ENCODE assay signal across 19 cellular contexts in the genomic region with DNA sequence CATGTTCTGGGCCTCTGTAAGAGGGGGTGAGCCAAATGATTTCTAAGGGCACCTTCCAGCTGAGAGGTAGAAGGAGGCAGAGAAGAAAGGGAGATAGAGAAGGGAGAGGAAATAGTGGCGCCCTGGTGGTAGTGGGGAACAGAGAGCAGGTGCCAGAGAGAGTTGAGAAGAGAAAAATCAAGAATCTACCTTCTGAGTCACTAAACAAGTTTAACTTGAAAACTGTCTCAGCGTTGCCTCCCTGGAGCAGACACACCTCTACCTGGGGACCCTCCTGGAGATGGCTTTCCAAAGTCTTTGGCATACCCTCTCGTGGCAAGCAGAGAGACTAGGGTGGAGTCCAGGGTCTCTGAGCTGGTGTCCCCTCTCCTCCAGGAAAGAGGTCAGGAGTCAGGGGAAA. TPM values are rescaled to one million over a fixed set of nuclear protein-coding genes. Genes with fewer than 3 reads are reported as not detected.
DNase-seq lines count a peak whose midpoint lies in the region; ATAC-seq and TF ChIP-seq lines count a peak whose summit lies in the region.
"Had no signal": no experiment of that assay in that cellular context is flagged by ENCODE, and none has a peak within 500 bp of the region (broad histone marks: within the 10 kb centered on the region; RNA-seq: fewer than 3 reads in every experiment).

No MANE protein-coding gene starts in this region.

- H3K4me1 Mint-ChIP-seq in activated T-cell treated with anti-CD3 and anti-CD28 coated beads, Interleukin-2, amount 50 U/mL, for 72 hours (ENCODE audit: low read depth): peaks cover 13% of the 10 kb centered on the region
- peaks cover 7% of the 10 kb centered on the region for H3K4me1 Mint-ChIP-seq in T-helper 17 cell
- H3K4me1 Mint-ChIP-seq in stimulated activated effector memory CD8-positive, alpha-beta T cell treated with anti-CD3 and anti-CD28 coated beads, Interleukin-12 subunit alpha, Interleukin-12 subunit beta, amount 100 ng/mL, for 72 hours: peaks cover 16% of the 10 kb centered on the region

- peaks cover 5% of the 10 kb centered on the region for H3K27me3 ChIP-seq in foreskin keratinocyte
- H3K27me3 ChIP-seq: tibial artery had no signal

- no peaks in the 10 kb centered on the region for H3K9me3 ChIP-seq in T-helper 17 cell (ENCODE audit: control insufficient read depth, low read length, poor library complexity, severe bottlenecking)
- H3K9me3 ChIP-seq: tibial artery had no signal

- H3K4me3 Mint-ChIP-seq in activated T-cell treated with anti-CD3 and anti-CD28 coated beads, Interleukin-2, amount 50 U/mL, for 72 hours: peak overlapping the region; percentile 74 to 81
- peak overlapping the region; percentile 88 for H3K4me3 Mint-ChIP-seq in T-helper 17 cell
- peak overlapping the region; percentile 67 for H3K4me3 Mint-ChIP-seq in stimulated activated effector memory CD8-positive, alpha-beta T cell treated with anti-CD3 and anti-CD28 coated beads, Interleukin-12 subunit alpha, Interleukin-12 subunit beta, amount 100 ng/mL, for 72 hours

- no peak for DNase-seq in activated T-cell treated with anti-CD3 and anti-CD28 coated beads, Interleukin-2, amount 50 U/mL, for 72 hours
- no peak for DNase-seq in activated T-cell treated with anti-CD3 and anti-CD28 coated beads, Interleukin-2, amount 50 U/mL, for 1 hour
- DNase-seq in T-helper 17 cell (no peak), foreskin keratinocyte (no peak), COLO668 (lab: John Stamatoyannopoulos, UW; ENCODE audit: unreplicated experiment) (no peak)
- DNase-seq in stimulated activated effector memory CD8-positive, alpha-beta T cell treated with anti-CD3 and anti-CD28 coated beads, Interleukin-12 subunit alpha, Interleukin-12 subunit beta, amount 100 ng/mL, for 72 hours (ENCODE audit: low spot score in 2 of 2): no peak
- DNase-seq in activated CD4-positive, CD25-positive, alpha-beta regulatory T cell (lab: John Stamatoyannopoulos, UW): no peak
- DNase-seq: ACHN; activated CD4-positive, alpha-beta T cell treated with anti-CD3 and anti-CD28 coated beads, Interleukin-2, amount 50 U/mL, for 48 hours; CD8-positive, alpha-beta T cell; effector CD8-positive, alpha-beta T cell; mesenchymal stem cell; MM.1S; NCI-H1694 treated with DMSO at 0.1 percent for 48 hours; NCI-H446; NK-92 treated with Interleukin-12 subunit alpha and Interleukin-12 subunit beta, amount 100 ng/mL, for 24 hours; tibial artery had no signal

- no peaks in the 10 kb centered on the region for H3K36me3 Mint-ChIP-seq in activated T-cell treated with anti-CD3 and anti-CD28 coated beads, Interleukin-2, amount 50 U/mL, for 72 hours (ENCODE audit: insufficient read depth in 2 of 2)
- no peaks in the 10 kb centered on the region for H3K36me3 Mint-ChIP-seq in T-helper 17 cell (ENCODE audit: low read depth)
- H3K36me3 Mint-ChIP-seq in stimulated activated effector memory CD8-positive, alpha-beta T cell treated with anti-CD3 and anti-CD28 coated beads, Interleukin-12 subunit alpha, Interleukin-12 subunit beta, amount 100 ng/mL, for 72 hours: peaks cover 5% of the 10 kb centered on the region
- H3K36me3 Mint-ChIP-seq: CD8-positive, alpha-beta T cell had no signal

- H3K27ac Mint-ChIP-seq in activated T-cell treated with anti-CD3 and anti-CD28 coated beads, Interleukin-2, amount 50 U/mL, for 72 hours: no peak overlapping the region
- H3K27ac Mint-ChIP-seq in T-helper 17 cell: no peak overlapping the region
- no peak overlapping the region for H3K27ac Mint-ChIP-seq in stimulated activated effector memory CD8-positive, alpha-beta T cell treated with anti-CD3 and anti-CD28 coated beads, Interleukin-12 subunit alpha, Interleukin-12 subunit beta, amount 100 ng/mL, for 72 hours
- H3K27ac Mint-ChIP-seq: activated T-helper 2 cell treated with anti-CD3 and anti-CD28 coated beads, Interferon-gamma antibody, Interleukin-2, Interleukin-4, amounts not matched to agents 10 μg/mL and 5 μg/mL and 100 μg/mL, durations not matched to agents 14 hours and 24 hours and 36 hours; CD8-positive, alpha-beta T cell had no signal

- H3K4me1 ChIP-seq in foreskin keratinocyte: no peaks in the 10 kb centered on the region

- TF ChIP-seq CTCF in foreskin keratinocyte (conservative IDR thresholded peaks at IDR 0.05): no peak

- no peaks in the 10 kb centered on the region for H3K9me3 Mint-ChIP-seq in activated T-cell treated with anti-CD3 and anti-CD28 coated beads, Interleukin-2, amount 50 U/mL, for 72 hours
- H3K9me3 Mint-ChIP-seq in stimulated activated effector memory CD8-positive, alpha-beta T cell treated with anti-CD3 and anti-CD28 coated beads, Interleukin-12 subunit alpha, Interleukin-12 subunit beta, amount 100 ng/mL, for 72 hours: no peaks in the 10 kb centered on the region
- H3K9me3 Mint-ChIP-seq: activated T-helper 2 cell treated with anti-CD3 and anti-CD28 coated beads, Interferon-gamma antibody, Interleukin-2, Interleukin-4, amounts not matched to agents 10 μg/mL and 5 μg/mL and 100 μg/mL, durations not matched to agents 14 hours and 24 hours and 36 hours; CD8-positive, alpha-beta T cell had no signal

- peaks cover 20% of the 10 kb centered on the region for H3K27me3 Mint-ChIP-seq in activated T-cell treated with anti-CD3 and anti-CD28 coated beads, Interleukin-2, amount 50 U/mL, for 72 hours (ENCODE audit: low read depth)
- peaks cover 30% of the 10 kb centered on the region for H3K27me3 Mint-ChIP-seq in T-helper 17 cell

- ATAC-seq in activated T-cell treated with anti-CD3 and anti-CD28 coated beads, Interleukin-2, amount 50 U/mL, for 72 hours (replicated peaks in 1 of 2): no peak
- no peak for ATAC-seq in T-helper 17 cell
- ATAC-seq in foreskin keratinocyte: peak; percentile 14
- ATAC-seq in stimulated activated effector memory CD8-positive, alpha-beta T cell treated with anti-CD3 and anti-CD28 coated beads, Interleukin-12 subunit alpha, Interleukin-12 subunit beta, amount 100 ng/mL, for 72 hours: no peak
- ATAC-seq in GM21723 (IDR thresholded peaks at IDR 0.05; ENCODE audit: unreplicated experiment): no peak

- no peak overlapping the region for H3K27ac ChIP-seq in foreskin keratinocyte

RNA-seq across cellular contexts. Expression of gene SLC45A3, which starts 1.1 kb away (rescaled TPM):
- 1 to 10 TPM in 1 of 2 donors, under 1 TPM in 1; 0.70 to 1.0 TPM for total RNA-seq in activated T-cell treated with anti-CD3 and anti-CD28 coated beads, Interleukin-2, amount 50 U/mL, for 72 hours
- total RNA-seq in T-helper 17 cell (1 to 10 TPM in 1 of 2 donors, under 1 TPM in 1; 0.80 to 1.7 TPM), foreskin keratinocyte (5.1 TPM in 2 replicates)
- polyA plus RNA-seq in foreskin keratinocyte: 3.9 and 4.4 TPM in 2 replicates

RNA-seq across cellular contexts. Expression of gene ELK4, which starts 49.6 kb away (rescaled TPM):
- 10 to 100 TPM; 72.8 to 86.8 TPM for total RNA-seq in activated T-cell treated with anti-CD3 and anti-CD28 coated beads, Interleukin-2, amount 50 U/mL, for 72 hours
- total RNA-seq in T-helper 17 cell: 100 to 1,000 TPM in 1 of 2 donors, 10 to 100 TPM in 1; 92.8 to 100 TPM
- 23.6 and 23.8 TPM in 2 replicates for total RNA-seq in foreskin keratinocyte
- polyA plus RNA-seq in foreskin keratinocyte: 3.4 and 4.6 TPM in 2 replicates
